In genomic region chr2:75655861-75656260, GRCh38 we compare ENCODE assay signal across 22 cellular contexts. TPM values are rescaled to one million over a fixed set of nuclear protein-coding genes. Genes with fewer than 3 reads are reported as not detected.
DNase-seq lines count a peak whose midpoint lies in the region; ATAC-seq and TF ChIP-seq lines count a peak whose summit lies in the region.
"Had no signal": no experiment of that assay in that cellular context is flagged by ENCODE, and none has a peak within 500 bp of the region (broad histone marks: within the 10 kb centered on the region; RNA-seq: fewer than 3 reads in every experiment).

No MANE protein-coding gene starts in this region.

- H3K79me1 ChIP-seq in IMR-90 (ENCODE audit: low read depth in 1 of 2, low read length in 2 of 2): peaks cover 11 to 24% of the 10 kb centered on the region in 2 experiments; a peak in 3 of 4 replicates

- H3K23ac ChIP-seq in IMR-90 (ENCODE audit: low read depth, low read length): no peak overlapping the region

- H4K91ac ChIP-seq in IMR-90 (ENCODE audit: insufficient read depth, low read depth, low read length): no peak overlapping the region

- TF ChIP-seq CTCF in IMR-90 (conservative IDR thresholded peaks at IDR 0.05; ENCODE audit: low read depth, low read length) (no peak), gastrocnemius medialis (IDR thresholded peaks at IDR 0.05 in 4 of 5, conservative IDR thresholded peaks at IDR 0.05 in 1 of 5) (no peak)

- no peak overlapping the region for H2BK20ac ChIP-seq in IMR-90 (ENCODE audit: low read depth, low read length)

- H3K4me3 ChIP-seq in IMR-90 (ENCODE audit: insufficient read depth, low read depth, low read length) (no peak overlapping the region), gastrocnemius medialis (no peak overlapping the region)
- H3K4me3 ChIP-seq: BLaER1 treated with 17β-estradiol and CSF1 and Interleukin-3, amounts not matched to agents 10 nM and 100 nM; HAP-1 had no signal

- H2AK5ac ChIP-seq in IMR-90 (ENCODE audit: low read depth, low read length): no peak overlapping the region

- no peak overlapping the region for H2AK9ac ChIP-seq in IMR-90 (replicated peaks; ENCODE audit: low read depth, low read length, poor library complexity)

- ATAC-seq in IMR-90 (ENCODE audit: low read depth) (peak; percentile 92), gastrocnemius medialis (no peak), SK-N-SH treated with all-trans-retinoic acid at 6 μM for 48 hours (no peak)

- no peak overlapping the region for H2AFZ ChIP-seq in IMR-90 (replicated peaks; ENCODE audit: low read length, poor library complexity)

- in situ Hi-C loops in G401 (cut with HindIII; ENCODE audit: low sequenced_read_pairs) (no loop called here), IMR-90 (cut with MboI; ENCODE audit: low sequenced_read_pairs) (no loop called here), gastrocnemius medialis (cut with MboI; ENCODE audit: low sequenced_read_pairs in 4 of 4) (no loop called here)

- peaks cover 27% of the 10 kb centered on the region for H3K36me3 ChIP-seq in IMR-90 (ENCODE audit: control insufficient read depth, insufficient read depth, low read length)
- H3K36me3 ChIP-seq in gastrocnemius medialis: peaks cover 0 to 79% of the 10 kb centered on the region in 2 donors

- H3K56ac ChIP-seq in IMR-90 (ENCODE audit: extremely low read depth, insufficient read depth, low read length): no peak overlapping the region

- H2BK15ac ChIP-seq in IMR-90 (ENCODE audit: low read depth, low read length): no peak overlapping the region

- H3K27me3 ChIP-seq in IMR-90 (ENCODE audit: control insufficient read depth, insufficient read depth, low read length) (no peaks in the 10 kb centered on the region), gastrocnemius medialis (no peaks in the 10 kb centered on the region)
- H3K27me3 ChIP-seq: BLaER1 treated with 17β-estradiol and CSF1 and Interleukin-3, amounts not matched to agents 10 nM and 100 nM had no signal

- no peak overlapping the region for H3K9ac ChIP-seq in IMR-90 (ENCODE audit: low read depth, low read length)
- H3K9ac ChIP-seq: BLaER1 treated with 17β-estradiol and CSF1 and Interleukin-3, amounts not matched to agents 10 nM and 100 nM had no signal

- dilution Hi-C loops in IMR-90 (cut with HindIII; ENCODE audit: low sequenced_read_pairs, unreplicated experiment): no loop called here

- no peaks in the 10 kb centered on the region for H3K9me3 ChIP-seq in IMR-90 (ENCODE audit: control insufficient read depth, insufficient read depth, low read length)
- no peaks in the 10 kb centered on the region for H3K9me3 ChIP-seq in gastrocnemius medialis
- H3K9me3 ChIP-seq: Caco-2, HAP-1 had no signal

- H4K20me1 ChIP-seq in IMR-90 (ENCODE audit: insufficient read depth, low read length): no peaks in the 10 kb centered on the region

- H4K5ac ChIP-seq in IMR-90 (ENCODE audit: low read depth, low read length): no peak overlapping the region

- H3K4me2 ChIP-seq in IMR-90 (ENCODE audit: low read depth, low read length): no peak overlapping the region
- H3K4me2 ChIP-seq: BLaER1 treated with 17β-estradiol and CSF1 and Interleukin-3, amounts not matched to agents 10 nM and 100 nM had no signal

- DNase-seq in G401 (ENCODE audit: low spot score): peak; percentile 58
- DNase-seq in IMR-90: peak; percentile 91
- DNase-seq in cerebellum (ENCODE audit: low spot score): peak; percentile 46
- DNase-seq in gastrocnemius medialis: no peak
- DNase-seq in 8988T: no peak
- no peak for DNase-seq in DMS153 treated with DMSO at 0.1 percent for 48 hours (lab: John Stamatoyannopoulos, UW; ENCODE audit: unreplicated experiment)
- DNase-seq: Caco-2; CD4-positive, alpha-beta memory T cell; DMS 273 treated with DMSO at 0.1 percent for 48 hours; DND-41; Kasumi-1; MM.1S; NCI-H1092; NCI-H1436; NCI-H187 treated with DMSO at 0.1 percent for 48 hours; NCI-H2107; NCI-H446 treated with DMSO at 0.1 percent for 48 hours; NCI-H526 treated with DMSO at 0.1 percent for 48 hours; SHP77 had no signal

- no peak overlapping the region for H3K4ac ChIP-seq in IMR-90 (ENCODE audit: low read depth, low read length)

- no peak overlapping the region for H2BK120ac ChIP-seq in IMR-90 (ENCODE audit: low read depth, low read length)

- no peak overlapping the region for H4K8ac ChIP-seq in IMR-90 (ENCODE audit: low read depth in 2 of 2, low read length in 2 of 2)

- TF ChIP-seq POLR2A in IMR-90 (IDR thresholded peaks at IDR 0.05; ENCODE audit: low read depth, low read length) (no peak), gastrocnemius medialis (IDR thresholded peaks at IDR 0.05) (no peak)

- no peak overlapping the region for H3K27ac ChIP-seq in IMR-90 (ENCODE audit: insufficient read depth, low read length)
- peak overlapping the region; percentile 33 to 65 (median 54) for H3K27ac ChIP-seq in gastrocnemius medialis
- H3K27ac ChIP-seq: BLaER1 treated with 17β-estradiol and CSF1 and Interleukin-3, amounts not matched to agents 10 nM and 100 nM had no signal

- intact Hi-C loops in IMR-90 (cut with micrococcal nuclease) (no loop called here), gastrocnemius medialis (cut with DNase I; ENCODE audit: low total_unique reads) (no loop called here)

- CTCF ChIA-PET in IMR-90 (lab: Yijun Ruan, JAX): no interaction called here

- peaks cover 8% of the 10 kb centered on the region for H3K9me1 ChIP-seq in IMR-90 (ENCODE audit: insufficient read depth, low read length)

- no peak overlapping the region for H3K18ac ChIP-seq in IMR-90 (ENCODE audit: low read depth, low read length)

- H3K14ac ChIP-seq in IMR-90 (replicated peaks; ENCODE audit: low read depth, low read length): no peak overlapping the region

- TF ChIP-seq RAD21 in IMR-90 (IDR thresholded peaks at IDR 0.05; ENCODE audit: low read length): no peak

- BruUV-seq in IMR-90 (replicated peaks; lab: Mats Ljungman, UMichigan): no TSS peak

- POLR2A ChIA-PET in IMR-90 (lab: Charles Lee; ENCODE audit: unreplicated experiment): no interaction called here

- no peak overlapping the region for H2BK5ac ChIP-seq in IMR-90 (ENCODE audit: low read depth, low read length, poor library complexity, severe bottlenecking)

- WGBS in IMR-90 (ENCODE audit: extremely low coverage in 2 of 2, insufficient read length in 1 of 2), 2 experiments: no CpG with 5 or more reads among the region's 1 CpG

- H3K4me1 ChIP-seq in IMR-90 (ENCODE audit: control insufficient read depth, insufficient read depth, low read length): peaks cover 2% of the 10 kb centered on the region; the same call in 1 of the 2 replicates
- peaks cover 36 to 40% of the 10 kb centered on the region in 2 donors for H3K4me1 ChIP-seq in gastrocnemius medialis
- H3K4me1 ChIP-seq: BLaER1 treated with 17β-estradiol and CSF1 and Interleukin-3, amounts not matched to agents 10 nM and 100 nM; Caco-2; HAP-1 had no signal

TF ChIP-seq in IMR-90, 13 proteins besides CTCF, POLR2A, EP300 and RAD21:
- peak; percentile 43; the same call in 1 of the 2 replicates for TF ChIP-seq CEBPB (IDR thresholded peaks at IDR 0.05; ENCODE audit: low read depth, low read length)
- no peak for TF ChIP-seq CHD1 (IDR thresholded peaks at IDR 0.05; ENCODE audit: low read depth, low read length)
- no peak for TF ChIP-seq RFX5 (IDR thresholded peaks at IDR 0.05; ENCODE audit: low read depth, low read length)
TF ChIP-seq in IMR-90: peak in this region for 1.

TF ChIP-seq in SK-N-SH treated with all-trans-retinoic acid at 6 μM for 48 hours, 23 proteins besides CTCF, POLR2A, EP300 and RAD21:
- TF ChIP-seq CSDC2 (CRISPR knock-in tag; IDR thresholded peaks at IDR 0.05) (no peak), ESRRG (CRISPR knock-in tag; IDR thresholded peaks at IDR 0.05) (no peak)

RNA-seq across cellular contexts. Expression of gene MRPL19, which starts 9.3 kb away (rescaled TPM):
- 91.3 and 117 TPM in 2 replicates for total RNA-seq in G401 (2014; rRNA removed; shearing (Covaris generic))
- 28.5 and 48.0 TPM in 2 replicates for total RNA-seq in IMR-90 (2012; rRNA removed)
- 23.4 and 24.8 TPM in 2 replicates for polyA plus RNA-seq in IMR-90 (2012; rRNA removed)
- polyA plus RNA-seq in IMR-90 (2012; cell fraction: cytosol; rRNA removed): 16.8 and 33.2 TPM in 2 replicates
- 3.4 and 5.3 TPM in 2 replicates for polyA plus RNA-seq in IMR-90 (2012; cell fraction: nucleus; rRNA removed; ENCODE audit: low replicate concordance)
- 40.3 TPM for total RNA-seq in cerebellum
- total RNA-seq in gastrocnemius medialis: 10 to 100 TPM; 25.4 to 95.3 (median 69.8) TPM

RNA-seq across cellular contexts. Expression of gene GCFC2, which starts 54.9 kb away (rescaled TPM):
- 38.6 and 52.5 TPM in 2 replicates for total RNA-seq in G401 (2014; rRNA removed; shearing (Covaris generic))
- 10.0 and 13.9 TPM in 2 replicates for total RNA-seq in IMR-90 (2012; rRNA removed)
- polyA plus RNA-seq in IMR-90 (2012; rRNA removed): 6.4 and 6.7 TPM in 2 replicates
- 4.8 and 5.4 TPM in 2 replicates for polyA plus RNA-seq in IMR-90 (2012; cell fraction: cytosol; rRNA removed)
- 4.7 and 15.5 TPM in 2 replicates for polyA plus RNA-seq in IMR-90 (2012; cell fraction: nucleus; rRNA removed; ENCODE audit: low replicate concordance)
- total RNA-seq in cerebellum: 22.0 TPM
- 10 to 100 TPM; 39.2 to 48.1 (median 43.7) TPM for total RNA-seq in gastrocnemius medialis

Comparison
In these comparisons a context has a peak if more than half of its experiments do, and no peak if none do; other contexts are left out.
1. DNase-seq: peak in G401 (single experiment), IMR-90 (single experiment) and cerebellum (single experiment); none in gastrocnemius medialis (0 of 2), 8988T (single experiment) and DMS153 treated with DMSO at 0.1 percent for 48 hours (single experiment).